8 cellular contexts compared by ENCODE assay signal in genomic region chr15:75647370-75648155, GRCh38. TPM values are rescaled to one million over a fixed set of nuclear protein-coding genes. Genes with fewer than 3 reads are reported as not detected.
A peak's percentile ranks its signal among the peaks of the same experiment; 100 is the strongest.
DNase-seq lines count a peak whose midpoint lies in the region; ATAC-seq and TF ChIP-seq lines count a peak whose summit lies in the region.

TSS of gene SNX33 (plus strand) at chr15:75647912. CDS start at chr15:75649103, 1,191 bp downstream.

- peak; percentile 85 for DNase-seq in AG08395 (ENCODE audit: low spot score)
- peak; percentile 55 for DNase-seq in NCI-H82 treated with DMSO at 0.1 percent for 48 hours (lab: John Stamatoyannopoulos, UW; ENCODE audit: unreplicated experiment)
- peak; percentile 36 for DNase-seq in activated T-cell treated with anti-CD3 and anti-CD28 coated beads for 24 hours (ENCODE audit: low read depth)
- peak; percentile 88 for DNase-seq in epithelial cell of esophagus (ENCODE audit: low read depth)
- peak; percentile 95 for DNase-seq in mesenteric fat pad (ENCODE audit: low spot score)
- peak; percentile 48 to 51 for DNase-seq in stimulated activated CD8-positive, alpha-beta memory T cell treated with anti-CD3 and anti-CD28 coated beads, Interleukin-2, amount 100 ng/mL, for 48 hours (ENCODE audit: low read depth in 2 of 2)
- no peak for DNase-seq in DMS153 (lab: John Stamatoyannopoulos, UW)

- peak; percentile 10 for TF ChIP-seq CTCF in epithelial cell of esophagus (IDR thresholded peaks at IDR 0.05; ENCODE audit: insufficient read depth, low read depth, low read length, missing control alignments)

- peak; percentile 47 for ATAC-seq in GM19351 (IDR thresholded peaks at IDR 0.05; ENCODE audit: unreplicated experiment)

- H3K4me3 ChIP-seq in epithelial cell of esophagus (ENCODE audit: low read length) = peak within 1 kb of the TSS; percentile 78

RNA-seq across cellular contexts. Expression of gene SNX33, which starts in this region (rescaled TPM):
- total RNA-seq in mesenteric fat pad = 25.1 TPM
